Comparison of ENCODE assay signal across 1 cellular context in the genomic region with DNA sequence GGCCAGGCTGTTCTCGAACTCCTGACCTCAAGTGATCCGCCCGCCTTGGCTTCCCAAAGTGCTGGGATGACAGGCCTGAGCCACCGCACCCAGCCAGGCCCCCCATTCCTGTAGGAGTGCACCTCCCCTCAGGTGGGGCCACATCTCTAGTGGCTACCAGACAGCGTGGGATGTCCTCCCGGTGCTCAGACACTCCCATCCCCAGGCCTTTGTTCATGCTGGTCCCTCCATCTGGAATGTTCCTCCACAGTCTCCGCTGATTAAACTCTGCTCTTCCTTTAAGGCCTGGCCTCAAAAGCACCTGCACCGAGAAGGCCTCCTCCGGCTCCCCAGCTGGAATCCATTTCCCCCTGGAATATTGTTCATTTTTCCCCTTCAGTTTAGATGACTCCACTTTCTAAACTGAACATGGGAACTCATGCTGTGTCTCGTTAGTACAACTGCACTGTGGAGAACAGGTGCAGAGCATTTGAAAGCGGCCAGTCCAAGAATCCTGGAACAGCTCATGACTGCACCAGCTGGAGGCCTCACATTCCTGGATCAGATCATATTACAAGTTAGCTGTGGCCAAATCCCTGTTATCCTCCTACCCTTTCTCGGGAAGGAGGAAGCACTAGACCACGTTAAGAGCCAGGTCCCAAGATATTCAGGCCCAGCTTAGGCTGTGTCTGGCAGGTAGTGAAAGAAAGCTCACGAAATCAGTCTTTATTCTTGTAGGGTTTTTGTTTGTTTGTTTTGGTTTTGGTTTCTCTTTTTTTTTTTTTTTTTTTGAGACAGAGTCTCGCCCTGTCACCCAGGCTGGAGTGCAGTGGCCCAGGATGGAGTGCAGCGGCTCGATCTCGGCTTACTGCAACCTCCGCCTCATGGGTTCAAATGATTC.
A peak's percentile ranks its signal among the peaks of the same experiment; 100 is the strongest.
TF ChIP-seq lines count a peak whose summit lies in the region.

No MANE protein-coding gene starts in this region.

TF ChIP-seq in HepG2, 621 proteins besides CTCF, POLR2A, EP300 and RAD21 (continued from another document):
- TF ChIP-seq HMG20A (CRISPR knock-in tag; IDR thresholded peaks at IDR 0.05; ENCODE audit: borderline replicate concordance) (0 out of 2 replicates have a peak, but pooled peaks have one; percentile 11), MED13 (CRISPR knock-in tag; IDR thresholded peaks at IDR 0.05) (no peak), RBM39 (IDR thresholded peaks at IDR 0.05; ENCODE audit: low read depth, low read length, poor library complexity, severe bottlenecking) (no peak), SIN3A (IDR thresholded peaks at IDR 0.05; ENCODE audit: borderline replicate concordance, low read depth, low read length) (no peak), ZNF510 (CRISPR knock-in tag; IDR thresholded peaks at IDR 0.05; ENCODE audit: low read depth) (no peak), STAG1 (CRISPR knock-in tag; IDR thresholded peaks at IDR 0.05) (no peak), CC2D1A (CRISPR knock-in tag; IDR thresholded peaks at IDR 0.05) (peak; percentile 17; the same call in 1 of the 2 replicates), ZNF460 (CRISPR knock-in tag; IDR thresholded peaks at IDR 0.05; ENCODE audit: borderline replicate concordance) (no peak), ZFP36L1 (CRISPR knock-in tag; IDR thresholded peaks at IDR 0.05) (0 out of 2 replicates have a peak, but pooled peaks have one; percentile 43), WIZ (CRISPR knock-in tag; IDR thresholded peaks at IDR 0.05) (0 out of 2 replicates have a peak, but pooled peaks have one; percentile 31), ZNF747 (CRISPR knock-in tag; IDR thresholded peaks at IDR 0.05; ENCODE audit: borderline replicate concordance) (no peak), SALL1 (CRISPR knock-in tag; IDR thresholded peaks at IDR 0.05) (peak; percentile 48; the same call in 1 of the 2 replicates), HNF4A (CRISPR knock-in tag; IDR thresholded peaks at IDR 0.05) (peak; percentile 24; the same call in 1 of the 2 replicates), RELA (CRISPR knock-in tag; IDR thresholded peaks at IDR 0.05) (no peak), MAFG (CRISPR knock-in tag; IDR thresholded peaks at IDR 0.05) (no peak), TARDBP (CRISPR knock-in tag; IDR thresholded peaks at IDR 0.05) (no peak), ZNF558 (CRISPR knock-in tag; IDR thresholded peaks at IDR 0.05; ENCODE audit: borderline replicate concordance) (no peak), SIX1 (CRISPR knock-in tag; IDR thresholded peaks at IDR 0.05; ENCODE audit: borderline replicate concordance) (peak; percentile 99), KAT7 (CRISPR knock-in tag; IDR thresholded peaks at IDR 0.05; ENCODE audit: borderline replicate concordance) (no peak), ZNF720 (CRISPR knock-in tag; IDR thresholded peaks at IDR 0.05) (no peak), ZFP41 (CRISPR knock-in tag; IDR thresholded peaks at IDR 0.05; ENCODE audit: borderline replicate concordance) (no peak), GATAD2A (CRISPR knock-in tag; IDR thresholded peaks at IDR 0.05) (peak; percentile 54), MEIS2 (CRISPR knock-in tag; IDR thresholded peaks at IDR 0.05) (no peak), ZFP36 (IDR thresholded peaks at IDR 0.05; ENCODE audit: borderline replicate concordance, low read depth, low read length, partially characterized antibody) (no peak), GABPB1 (CRISPR knock-in tag; IDR thresholded peaks at IDR 0.05) (no peak), NFYC (CRISPR knock-in tag; IDR thresholded peaks at IDR 0.05) (no peak)
- TF ChIP-seq, protein P1, sequence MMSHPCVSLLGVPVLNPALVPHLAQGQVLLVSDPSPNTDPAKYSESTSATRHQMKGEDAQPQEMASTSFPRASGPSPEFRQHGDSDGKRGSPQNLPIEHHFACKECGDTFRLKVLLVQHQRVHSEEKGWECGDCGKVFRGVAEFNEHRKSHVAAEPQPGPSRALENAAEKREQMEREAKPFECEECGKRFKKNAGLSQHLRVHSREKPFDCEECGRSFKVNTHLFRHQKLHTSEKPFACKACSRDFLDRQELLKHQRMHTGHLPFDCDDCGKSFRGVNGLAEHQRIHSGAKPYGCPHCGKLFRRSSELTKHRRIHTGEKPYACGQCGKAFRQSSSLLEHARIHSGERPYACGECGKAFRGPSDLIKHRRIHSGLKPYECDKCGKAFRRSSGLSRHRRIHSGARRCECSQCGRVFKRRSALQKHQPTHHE (CRISPR knock-in tag; IDR thresholded peaks at IDR 0.05; ENCODE audit: borderline replicate concordance) = no peak
- TF ChIP-seq, protein P2, sequence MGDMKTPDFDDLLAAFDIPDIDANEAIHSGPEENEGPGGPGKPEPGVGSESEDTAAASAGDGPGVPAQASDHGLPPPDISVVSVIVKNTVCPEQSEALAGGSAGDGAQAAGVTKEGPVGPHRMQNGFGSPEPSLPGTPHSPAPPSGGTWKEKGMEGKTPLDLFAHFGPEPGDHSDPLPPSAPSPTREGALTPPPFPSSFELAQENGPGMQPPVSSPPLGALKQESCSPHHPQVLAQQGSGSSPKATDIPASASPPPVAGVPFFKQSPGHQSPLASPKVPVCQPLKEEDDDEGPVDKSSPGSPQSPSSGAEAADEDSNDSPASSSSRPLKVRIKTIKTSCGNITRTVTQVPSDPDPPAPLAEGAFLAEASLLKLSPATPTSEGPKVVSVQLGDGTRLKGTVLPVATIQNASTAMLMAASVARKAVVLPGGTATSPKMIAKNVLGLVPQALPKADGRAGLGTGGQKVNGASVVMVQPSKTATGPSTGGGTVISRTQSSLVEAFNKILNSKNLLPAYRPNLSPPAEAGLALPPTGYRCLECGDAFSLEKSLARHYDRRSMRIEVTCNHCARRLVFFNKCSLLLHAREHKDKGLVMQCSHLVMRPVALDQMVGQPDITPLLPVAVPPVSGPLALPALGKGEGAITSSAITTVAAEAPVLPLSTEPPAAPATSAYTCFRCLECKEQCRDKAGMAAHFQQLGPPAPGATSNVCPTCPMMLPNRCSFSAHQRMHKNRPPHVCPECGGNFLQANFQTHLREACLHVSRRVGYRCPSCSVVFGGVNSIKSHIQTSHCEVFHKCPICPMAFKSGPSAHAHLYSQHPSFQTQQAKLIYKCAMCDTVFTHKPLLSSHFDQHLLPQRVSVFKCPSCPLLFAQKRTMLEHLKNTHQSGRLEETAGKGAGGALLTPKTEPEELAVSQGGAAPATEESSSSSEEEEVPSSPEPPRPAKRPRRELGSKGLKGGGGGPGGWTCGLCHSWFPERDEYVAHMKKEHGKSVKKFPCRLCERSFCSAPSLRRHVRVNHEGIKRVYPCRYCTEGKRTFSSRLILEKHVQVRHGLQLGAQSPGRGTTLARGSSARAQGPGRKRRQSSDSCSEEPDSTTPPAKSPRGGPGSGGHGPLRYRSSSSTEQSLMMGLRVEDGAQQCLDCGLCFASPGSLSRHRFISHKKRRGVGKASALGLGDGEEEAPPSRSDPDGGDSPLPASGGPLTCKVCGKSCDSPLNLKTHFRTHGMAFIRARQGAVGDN (CRISPR knock-in tag; IDR thresholded peaks at IDR 0.05) = peak; percentile 56
- TF ChIP-seq, protein P3, sequence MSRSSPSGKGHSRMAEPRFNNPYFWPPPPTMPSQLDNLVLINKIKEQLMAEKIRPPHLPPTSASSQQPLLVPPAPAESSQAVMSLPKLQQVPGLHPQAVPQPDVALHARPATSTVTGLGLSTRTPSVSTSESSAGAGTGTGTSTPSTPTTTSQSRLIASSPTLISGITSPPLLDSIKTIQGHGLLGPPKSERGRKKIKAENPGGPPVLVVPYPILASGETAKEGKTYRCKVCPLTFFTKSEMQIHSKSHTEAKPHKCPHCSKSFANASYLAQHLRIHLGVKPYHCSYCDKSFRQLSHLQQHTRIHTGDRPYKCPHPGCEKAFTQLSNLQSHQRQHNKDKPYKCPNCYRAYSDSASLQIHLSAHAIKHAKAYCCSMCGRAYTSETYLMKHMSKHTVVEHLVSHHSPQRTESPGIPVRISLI (CRISPR knock-in tag; IDR thresholded peaks at IDR 0.05; ENCODE audit: borderline replicate concordance) = 0 out of 2 replicates have a peak, but pooled peaks have one; percentile 71
- TF ChIP-seq, protein P4, sequence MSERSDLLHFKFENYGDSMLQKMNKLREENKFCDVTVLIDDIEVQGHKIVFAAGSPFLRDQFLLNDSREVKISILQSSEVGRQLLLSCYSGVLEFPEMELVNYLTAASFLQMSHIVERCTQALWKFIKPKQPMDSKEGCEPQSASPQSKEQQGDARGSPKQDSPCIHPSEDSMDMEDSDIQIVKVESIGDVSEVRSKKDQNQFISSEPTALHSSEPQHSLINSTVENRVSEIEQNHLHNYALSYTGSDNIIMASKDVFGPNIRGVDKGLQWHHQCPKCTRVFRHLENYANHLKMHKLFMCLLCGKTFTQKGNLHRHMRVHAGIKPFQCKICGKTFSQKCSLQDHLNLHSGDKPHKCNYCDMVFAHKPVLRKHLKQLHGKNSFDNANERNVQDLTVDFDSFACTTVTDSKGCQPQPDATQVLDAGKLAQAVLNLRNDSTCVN (CRISPR knock-in tag; IDR thresholded peaks at IDR 0.05; ENCODE audit: borderline replicate concordance) = no peak
- TF ChIP-seq, protein P5, sequence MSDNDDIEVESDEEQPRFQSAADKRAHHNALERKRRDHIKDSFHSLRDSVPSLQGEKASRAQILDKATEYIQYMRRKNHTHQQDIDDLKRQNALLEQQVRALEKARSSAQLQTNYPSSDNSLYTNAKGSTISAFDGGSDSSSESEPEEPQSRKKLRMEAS (IDR thresholded peaks at IDR 0.05) = no peak
- TF ChIP-seq, protein P6, sequence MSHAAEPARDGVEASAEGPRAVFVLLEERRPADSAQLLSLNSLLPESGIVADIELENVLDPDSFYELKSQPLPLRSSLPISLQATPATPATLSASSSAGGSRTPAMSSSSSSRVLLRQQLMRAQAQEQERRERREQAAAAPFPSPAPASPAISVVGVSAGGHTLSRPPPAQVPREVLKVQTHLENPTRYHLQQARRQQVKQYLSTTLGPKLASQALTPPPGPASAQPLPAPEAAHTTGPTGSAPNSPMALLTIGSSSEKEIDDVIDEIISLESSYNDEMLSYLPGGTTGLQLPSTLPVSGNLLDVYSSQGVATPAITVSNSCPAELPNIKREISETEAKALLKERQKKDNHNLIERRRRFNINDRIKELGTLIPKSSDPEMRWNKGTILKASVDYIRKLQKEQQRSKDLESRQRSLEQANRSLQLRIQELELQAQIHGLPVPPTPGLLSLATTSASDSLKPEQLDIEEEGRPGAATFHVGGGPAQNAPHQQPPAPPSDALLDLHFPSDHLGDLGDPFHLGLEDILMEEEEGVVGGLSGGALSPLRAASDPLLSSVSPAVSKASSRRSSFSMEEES (CRISPR knock-in tag; IDR thresholded peaks at IDR 0.05) = peak; percentile 50; the same call in 1 of the 2 replicates
- TF ChIP-seq, protein P7, sequence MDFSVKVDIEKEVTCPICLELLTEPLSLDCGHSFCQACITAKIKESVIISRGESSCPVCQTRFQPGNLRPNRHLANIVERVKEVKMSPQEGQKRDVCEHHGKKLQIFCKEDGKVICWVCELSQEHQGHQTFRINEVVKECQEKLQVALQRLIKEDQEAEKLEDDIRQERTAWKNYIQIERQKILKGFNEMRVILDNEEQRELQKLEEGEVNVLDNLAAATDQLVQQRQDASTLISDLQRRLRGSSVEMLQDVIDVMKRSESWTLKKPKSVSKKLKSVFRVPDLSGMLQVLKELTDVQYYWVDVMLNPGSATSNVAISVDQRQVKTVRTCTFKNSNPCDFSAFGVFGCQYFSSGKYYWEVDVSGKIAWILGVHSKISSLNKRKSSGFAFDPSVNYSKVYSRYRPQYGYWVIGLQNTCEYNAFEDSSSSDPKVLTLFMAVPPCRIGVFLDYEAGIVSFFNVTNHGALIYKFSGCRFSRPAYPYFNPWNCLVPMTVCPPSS (IDR thresholded peaks at IDR 0.05) = no peak
- TF ChIP-seq, protein P8, sequence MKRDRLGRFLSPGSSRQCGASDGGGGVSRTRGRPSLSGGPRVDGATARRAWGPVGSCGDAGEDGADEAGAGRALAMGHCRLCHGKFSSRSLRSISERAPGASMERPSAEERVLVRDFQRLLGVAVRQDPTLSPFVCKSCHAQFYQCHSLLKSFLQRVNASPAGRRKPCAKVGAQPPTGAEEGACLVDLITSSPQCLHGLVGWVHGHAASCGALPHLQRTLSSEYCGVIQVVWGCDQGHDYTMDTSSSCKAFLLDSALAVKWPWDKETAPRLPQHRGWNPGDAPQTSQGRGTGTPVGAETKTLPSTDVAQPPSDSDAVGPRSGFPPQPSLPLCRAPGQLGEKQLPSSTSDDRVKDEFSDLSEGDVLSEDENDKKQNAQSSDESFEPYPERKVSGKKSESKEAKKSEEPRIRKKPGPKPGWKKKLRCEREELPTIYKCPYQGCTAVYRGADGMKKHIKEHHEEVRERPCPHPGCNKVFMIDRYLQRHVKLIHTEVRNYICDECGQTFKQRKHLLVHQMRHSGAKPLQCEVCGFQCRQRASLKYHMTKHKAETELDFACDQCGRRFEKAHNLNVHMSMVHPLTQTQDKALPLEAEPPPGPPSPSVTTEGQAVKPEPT (CRISPR knock-in tag; IDR thresholded peaks at IDR 0.05; ENCODE audit: low read depth) = no peak
- TF ChIP-seq, protein P9, sequence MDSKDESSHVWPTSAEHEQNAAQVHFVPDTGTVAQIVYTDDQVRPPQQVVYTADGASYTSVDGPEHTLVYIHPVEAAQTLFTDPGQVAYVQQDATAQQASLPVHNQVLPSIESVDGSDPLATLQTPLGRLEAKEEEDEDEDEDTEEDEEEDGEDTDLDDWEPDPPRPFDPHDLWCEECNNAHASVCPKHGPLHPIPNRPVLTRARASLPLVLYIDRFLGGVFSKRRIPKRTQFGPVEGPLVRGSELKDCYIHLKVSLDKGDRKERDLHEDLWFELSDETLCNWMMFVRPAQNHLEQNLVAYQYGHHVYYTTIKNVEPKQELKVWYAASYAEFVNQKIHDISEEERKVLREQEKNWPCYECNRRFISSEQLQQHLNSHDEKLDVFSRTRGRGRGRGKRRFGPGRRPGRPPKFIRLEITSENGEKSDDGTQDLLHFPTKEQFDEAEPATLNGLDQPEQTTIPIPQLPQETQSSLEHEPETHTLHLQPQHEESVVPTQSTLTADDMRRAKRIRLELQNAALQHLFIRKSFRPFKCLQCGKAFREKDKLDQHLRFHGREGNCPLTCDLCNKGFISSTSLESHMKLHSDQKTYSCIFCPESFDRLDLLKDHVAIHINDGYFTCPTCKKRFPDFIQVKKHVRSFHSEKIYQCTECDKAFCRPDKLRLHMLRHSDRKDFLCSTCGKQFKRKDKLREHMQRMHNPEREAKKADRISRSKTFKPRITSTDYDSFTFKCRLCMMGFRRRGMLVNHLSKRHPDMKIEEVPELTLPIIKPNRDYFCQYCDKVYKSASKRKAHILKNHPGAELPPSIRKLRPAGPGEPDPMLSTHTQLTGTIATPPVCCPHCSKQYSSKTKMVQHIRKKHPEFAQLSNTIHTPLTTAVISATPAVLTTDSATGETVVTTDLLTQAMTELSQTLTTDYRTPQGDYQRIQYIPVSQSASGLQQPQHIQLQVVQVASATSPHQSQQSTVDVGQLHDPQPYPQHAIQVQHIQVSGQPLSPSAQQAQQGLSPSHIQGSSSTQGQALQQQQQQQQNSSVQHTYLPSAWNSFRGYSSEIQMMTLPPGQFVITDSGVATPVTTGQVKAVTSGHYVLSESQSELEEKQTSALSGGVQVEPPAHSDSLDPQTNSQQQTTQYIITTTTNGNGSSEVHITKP (CRISPR knock-in tag; IDR thresholded peaks at IDR 0.05; ENCODE audit: low read depth) = peak; percentile 41; the same call in 1 of the 2 replicates
- TF ChIP-seq, protein P10, sequence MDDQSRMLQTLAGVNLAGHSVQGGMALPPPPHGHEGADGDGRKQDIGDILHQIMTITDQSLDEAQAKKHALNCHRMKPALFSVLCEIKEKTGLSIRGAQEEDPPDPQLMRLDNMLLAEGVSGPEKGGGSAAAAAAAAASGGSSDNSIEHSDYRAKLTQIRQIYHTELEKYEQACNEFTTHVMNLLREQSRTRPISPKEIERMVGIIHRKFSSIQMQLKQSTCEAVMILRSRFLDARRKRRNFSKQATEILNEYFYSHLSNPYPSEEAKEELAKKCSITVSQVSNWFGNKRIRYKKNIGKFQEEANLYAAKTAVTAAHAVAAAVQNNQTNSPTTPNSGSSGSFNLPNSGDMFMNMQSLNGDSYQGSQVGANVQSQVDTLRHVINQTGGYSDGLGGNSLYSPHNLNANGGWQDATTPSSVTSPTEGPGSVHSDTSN (CRISPR knock-in tag; IDR thresholded peaks at IDR 0.05; ENCODE audit: borderline replicate concordance) = no peak
